8 cellular contexts compared by ENCODE assay signal in genomic region chr2:186693446-186693842, GRCh38. TPM values are rescaled to one million over a fixed set of nuclear protein-coding genes. Genes with fewer than 3 reads are reported as not detected.
DNase-seq lines count a peak whose midpoint lies in the region; ATAC-seq, FAIRE-seq and TF ChIP-seq lines count a peak whose summit lies in the region.

No MANE protein-coding gene starts in this region.

- no peaks in the 10 kb centered on the region for H3K79me2 ChIP-seq in HepG2 (ENCODE audit: insufficient read depth, low read length)

- H3K4me3 ChIP-seq in ascending aorta (peak overlapping the region; percentile 79 to 84), HepG2 (replicated peaks in 1 of 3; ENCODE audit: insufficient read depth in 1 of 3, low read depth in 2 of 3, low read length in 3 of 3) (peak overlapping the region; percentile 61 to 81 (median 67)), thymus (ENCODE audit: low read length) (peak overlapping the region; percentile 55)

- peaks cover 8% of the 10 kb centered on the region for H3K4me1 Mint-ChIP-seq in activated CD8-positive, alpha-beta memory T cell treated with anti-CD3 and anti-CD28 coated beads, Interleukin-2, amount 10 ng/mL, durations not matched to agents 7 days and 5 days

- H3K4me1 ChIP-seq in ascending aorta: peaks cover 0 to 3% of the 10 kb centered on the region in 2 donors
- H3K4me1 ChIP-seq in HepG2 (ENCODE audit: insufficient read depth, low read length): peaks cover 12% of the 10 kb centered on the region
- H3K4me1 ChIP-seq in thymus (ENCODE audit: control insufficient read depth, insufficient read depth, low read length): peaks cover 4% of the 10 kb centered on the region

- H3K4me3 Mint-ChIP-seq in activated CD8-positive, alpha-beta memory T cell treated with anti-CD3 and anti-CD28 coated beads, Interleukin-2, amount 10 ng/mL, durations not matched to agents 7 days and 5 days: peak overlapping the region; percentile 16

- CTCF ChIA-PET in activated CD8-positive, alpha-beta memory T cell treated with anti-CD3 and anti-CD28 coated beads, Interleukin-2, amount 10 ng/mL, durations not matched to agents 7 days and 5 days (lab: Charles Lee): no interaction called here
- CTCF ChIA-PET in HepG2 (lab: Yijun Ruan, JAX; ENCODE audit: low intra/inter-chr PET ratio, low total read pairs): no interaction called here

- H3K36me3 ChIP-seq in ascending aorta (no peaks in the 10 kb centered on the region), HepG2 (replicated peaks in 1 of 2; ENCODE audit: control insufficient read depth in 1 of 2, insufficient read depth in 2 of 2, low read length in 2 of 2) (no peaks in the 10 kb centered on the region), thymus (ENCODE audit: control insufficient read depth, insufficient read depth) (no peaks in the 10 kb centered on the region)

- TF ChIP-seq RAD21 in HepG2 (CRISPR knock-in tag; IDR thresholded peaks at IDR 0.05): no peak

- H3K9me3 Mint-ChIP-seq in activated CD8-positive, alpha-beta memory T cell treated with anti-CD3 and anti-CD28 coated beads, Interleukin-2, amount 10 ng/mL, durations not matched to agents 7 days and 5 days (ENCODE audit: low read depth): peaks cover 3% of the 10 kb centered on the region

- TF ChIP-seq POLR2A in HepG2 (IDR thresholded peaks at IDR 0.05; ENCODE audit: insufficient read depth in 1 of 2, low read depth in 2 of 2, low read length in 2 of 2): no peak

- DNase-seq in activated CD8-positive, alpha-beta memory T cell treated with anti-CD3 and anti-CD28 coated beads, Interleukin-2, amount 10 ng/mL, durations not matched to agents 7 days and 5 days: no peak
- no peak for DNase-seq in activated CD8-positive, alpha-beta memory T cell treated with anti-CD3 and anti-CD28 coated beads for 24 hours
- DNase-seq in ascending aorta (ENCODE audit: low spot score in 2 of 2) (no peak), HepG2 (ENCODE audit: low spot score) (no peak), urothelium cell line (ENCODE audit: low spot score) (no peak), HPDE6-E6E7 (ENCODE audit: extremely low spot score) (no peak), NCI-H2029 treated with DMSO at 0.1 percent for 48 hours (lab: John Stamatoyannopoulos, UW) (no peak)

- H3K27me3 ChIP-seq in ascending aorta (no peaks in the 10 kb centered on the region), HepG2 (ENCODE audit: control insufficient read depth in 1 of 2, insufficient read depth in 2 of 2, low read length in 2 of 2) (peaks cover 5 to 49% of the 10 kb centered on the region in 2 experiments; a peak in 4 of 5 replicates), thymus (ENCODE audit: control insufficient read depth, insufficient read depth) (peaks cover 3% of the 10 kb centered on the region)

- BruUV-seq in HepG2 (replicated peaks; lab: Mats Ljungman, UMichigan): no TSS peak

- POLR2A ChIA-PET in HepG2 (lab: Yijun Ruan, JAX): interaction anchor here (0.9 kb wide), 1 partner anchor 208 kb away, joined by 3 read pairs; the partner anchor contains the start of gene ZC3H15

- no peak for ATAC-seq in activated CD8-positive, alpha-beta memory T cell treated with anti-CD3 and anti-CD28 coated beads, Interleukin-2, amount 10 ng/mL, durations not matched to agents 7 days and 5 days
- no peak for ATAC-seq in HepG2

- no peak for TF ChIP-seq CTCF in ascending aorta (IDR thresholded peaks at IDR 0.05)
- TF ChIP-seq CTCF in HepG2 (CRISPR knock-in tag; IDR thresholded peaks at IDR 0.05): no peak

- no peak overlapping the region for H2AFZ ChIP-seq in HepG2 (ENCODE audit: low read length)

- H3K9ac ChIP-seq in HepG2 (ENCODE audit: insufficient read depth, low read depth, low read length): no peak overlapping the region; the same call in 1 of the 2 replicates

- in situ Hi-C loops in HepG2 (cut with HindIII; ENCODE audit: extremely low pct_ligation_motif_present, low pct_unique_long_range_greater_than_20kb): no loop called here

- WGBS in HepG2 (ENCODE audit: low lambda C conversion rate): 69% methylated on average over 7 of the region's 7 CpGs
- WGBS in thymus: 44% methylated on average over 7 of the region's 7 CpGs

- intact Hi-C loops in ascending aorta (cut with DNase I): no loop called here
- intact Hi-C loops in HepG2 (cut with micrococcal nuclease; ENCODE audit: unreplicated experiment): no loop called here

- H3K27ac ChIP-seq in ascending aorta (peak overlapping the region in 1 of 2 donors; percentile 66), HepG2 (ENCODE audit: extremely low read length, insufficient read depth, low read length) (no peak overlapping the region), thymus (ENCODE audit: low read depth) (no peak overlapping the region)

- H4K20me1 ChIP-seq in HepG2 (ENCODE audit: insufficient read depth, low read length): no peaks in the 10 kb centered on the region

- no peaks in the 10 kb centered on the region for H3K9me3 ChIP-seq in ascending aorta
- no peaks in the 10 kb centered on the region for H3K9me3 ChIP-seq in HepG2 (ENCODE audit: low read length)
- no peaks in the 10 kb centered on the region for H3K9me3 ChIP-seq in thymus (ENCODE audit: control insufficient read depth)

- H3K27ac Mint-ChIP-seq in activated CD8-positive, alpha-beta memory T cell treated with anti-CD3 and anti-CD28 coated beads, Interleukin-2, amount 10 ng/mL, durations not matched to agents 7 days and 5 days: no peak overlapping the region

- peaks cover 42% of the 10 kb centered on the region for H3K27me3 Mint-ChIP-seq in activated CD8-positive, alpha-beta memory T cell treated with anti-CD3 and anti-CD28 coated beads, Interleukin-2, amount 10 ng/mL, durations not matched to agents 7 days and 5 days

- H3K36me3 Mint-ChIP-seq in activated CD8-positive, alpha-beta memory T cell treated with anti-CD3 and anti-CD28 coated beads, Interleukin-2, amount 10 ng/mL, durations not matched to agents 7 days and 5 days: no peaks in the 10 kb centered on the region

- FAIRE-seq in HepG2 (lab: Jason Lieb, UNC) (no peak), urothelium cell line (lab: Jason Lieb, UNC) (no peak)

- TF ChIP-seq EP300 in HepG2 (IDR thresholded peaks at IDR 0.05; ENCODE audit: low read depth in 2 of 2, low read length in 2 of 2) (no peak), HepG2 (CRISPR knock-in tag; IDR thresholded peaks at IDR 0.05; ENCODE audit: borderline replicate concordance) (no peak)

- H3K4me2 ChIP-seq in HepG2 (ENCODE audit: low read depth, low read length): peak overlapping the region; percentile 100

TF ChIP-seq in HepG2, 621 proteins besides CTCF, POLR2A, EP300 and RAD21 (continues in another document):
- TF ChIP-seq ZBTB2 (CRISPR knock-in tag; IDR thresholded peaks at IDR 0.05; ENCODE audit: low read depth) (no peak), REPIN1 (CRISPR knock-in tag; IDR thresholded peaks at IDR 0.05; ENCODE audit: borderline replicate concordance, low read depth) (no peak), PHF21A (CRISPR knock-in tag; IDR thresholded peaks at IDR 0.05) (no peak), ETV6 (CRISPR knock-in tag; conservative IDR thresholded peaks at IDR 0.05) (no peak), IRF2 (CRISPR knock-in tag; IDR thresholded peaks at IDR 0.05) (no peak), ZNF562 (CRISPR knock-in tag; IDR thresholded peaks at IDR 0.05; ENCODE audit: borderline replicate concordance) (no peak)

RNA-seq across cellular contexts. Expression of gene FAM171B, which starts 0.4 kb away (rescaled TPM):
- total RNA-seq in activated CD8-positive, alpha-beta memory T cell treated with anti-CD3 and anti-CD28 coated beads, Interleukin-2, amount 10 ng/mL, durations not matched to agents 7 days and 5 days: 1 to 10 TPM in 1 of 2 experiments, under 1 TPM in 1; 0.96 to 2.0 TPM
- total RNA-seq in ascending aorta: 4.7 TPM
- total RNA-seq in HepG2 (2016; rRNA removed; fragmentation: Illumina TruSeq; extraction: Trizol): 0.11 and 0.13 TPM in 2 replicates
- total RNA-seq in HepG2 (2016; cell fraction: cytosol; rRNA removed; fragmentation: Illumina TruSeq; extraction: Trizol; ENCODE audit: low read depth): not detected in 2 replicates
- 0.09 TPM in 2 replicates for total RNA-seq in HepG2 (2016; cell fraction: insoluble cytoplasmic fraction; rRNA removed; fragmentation: Illumina TruSeq; extraction: Trizol)
- 0.03 and 0.07 TPM in 2 replicates for total RNA-seq in HepG2 (2016; cell fraction: membrane; rRNA removed; fragmentation: Illumina TruSeq; extraction: Trizol)
- total RNA-seq in HepG2 (2016; cell fraction: nucleus; rRNA removed; fragmentation: Illumina TruSeq; extraction: Trizol): 0.09 TPM in 1 of 2 replicates, not detected in the other
- 0.01 TPM in 1 of 2 replicates, not detected in the other for polyA plus RNA-seq in HepG2 (2011; rRNA removed)
- 0.01 and 0.03 TPM in 2 replicates for polyA plus RNA-seq in HepG2 (2011; cell fraction: cytosol; rRNA removed)
- not detected in 2 replicates for polyA plus RNA-seq in HepG2 (2011; cell fraction: nucleus; rRNA removed)
- 0.03 TPM in 1 of 2 replicates, not detected in the other for polyA plus RNA-seq in HepG2 (2012)
- not detected in 2 replicates for polyA plus RNA-seq in HepG2 (2016; cell fraction: cytosol; fragmentation: Illumina TruSeq; extraction: Trizol; ENCODE audit: low read depth)
- 0.03 TPM in 1 of 2 replicates, not detected in the other for polyA plus RNA-seq in HepG2 (2016; cell fraction: insoluble cytoplasmic fraction; fragmentation: Illumina TruSeq; extraction: Trizol; ENCODE audit: low read depth)
- not detected in 2 replicates for polyA plus RNA-seq in HepG2 (2016; cell fraction: membrane; fragmentation: Illumina TruSeq; extraction: Trizol; ENCODE audit: low read depth)
- not detected in 2 replicates for polyA plus RNA-seq in HepG2 (2016; cell fraction: nucleus; fragmentation: Illumina TruSeq; extraction: Trizol; ENCODE audit: insufficient read depth, low read depth)
- 0.02 TPM in 1 of 2 replicates, not detected in the other for polyA minus RNA-seq in HepG2 (2011; rRNA and poly(A)+ RNA removed; ENCODE audit: low replicate concordance)
- polyA minus RNA-seq in HepG2 (2011; cell fraction: cytosol; rRNA and poly(A)+ RNA removed): not detected in 2 replicates
- polyA minus RNA-seq in HepG2 (2011; cell fraction: nucleus; rRNA and poly(A)+ RNA removed): 0.13 TPM in 1 of 2 replicates, not detected in the other
- 2.6 TPM for polyA plus RNA-seq in thymus
